ENCODE assay signal across 19 cellular contexts in genomic region chr1:175015243-175015642, GRCh38. TPM values are rescaled to one million over a fixed set of nuclear protein-coding genes. Genes with fewer than 3 reads are reported as not detected.
DNase-seq lines count a peak whose midpoint lies in the region; ATAC-seq, FAIRE-seq and TF ChIP-seq lines count a peak whose summit lies in the region.
"Had no signal": no experiment of that assay in that cellular context is flagged by ENCODE, and none has a peak within 500 bp of the region (broad histone marks: within the 10 kb centered on the region; RNA-seq: fewer than 3 reads in every experiment).

No MANE protein-coding gene starts in this region.

- CTCF ChIA-PET in naive thymus-derived CD4-positive, alpha-beta T cell (lab: Charles Lee), result interaction anchor here (0.8 kb wide), 1 partner anchor 16 kb away, joined by 3 read pairs; no protein-coding TSS in a partner anchor

- H3K4me1 Mint-ChIP-seq in astrocyte (ENCODE audit: low read depth, unreplicated experiment) (peaks cover 9% of the 10 kb centered on the region), type B pancreatic cell (ENCODE audit: unreplicated experiment) (no peaks in the 10 kb centered on the region)
- peaks cover 4 to 17% (median 10%) of the 10 kb centered on the region in 7 donors for H3K4me1 Mint-ChIP-seq in naive thymus-derived CD4-positive, alpha-beta T cell

- TF ChIP-seq CTCF in astrocyte (IDR thresholded peaks at IDR 0.05; ENCODE audit: insufficient read depth, low read depth, low read length) (no peak), type B pancreatic cell (conservative IDR thresholded peaks at IDR 0.05) (no peak), BE2C (IDR thresholded peaks at IDR 0.05; ENCODE audit: low read depth, low read length) (no peak)

- intact Hi-C loops in naive thymus-derived CD4-positive, alpha-beta T cell (cut with micrococcal nuclease), result no loop called here

- H3K36me3 Mint-ChIP-seq in astrocyte (ENCODE audit: low read depth, unreplicated experiment), result peaks cover 5% of the 10 kb centered on the region
- peaks cover 15 to 43% (median 25%) of the 10 kb centered on the region in 5 donors for H3K36me3 Mint-ChIP-seq in naive thymus-derived CD4-positive, alpha-beta T cell
- peaks cover 41% of the 10 kb centered on the region for H3K36me3 Mint-ChIP-seq in type B pancreatic cell

- no peak for TF ChIP-seq POLR2A in H54 (IDR thresholded peaks at IDR 0.05; ENCODE audit: low read depth, low read length)

- H3K36me3 ChIP-seq in GM23248 (ENCODE audit: low read depth) (peaks cover 42% of the 10 kb centered on the region), astrocyte (ENCODE audit: insufficient read depth, low read length) (peaks cover 41% of the 10 kb centered on the region), BE2C (peaks cover 78% of the 10 kb centered on the region)
- peaks cover 21 to 80% (median 37%) of the 10 kb centered on the region in 3 experiments for H3K36me3 ChIP-seq in naive thymus-derived CD4-positive, alpha-beta T cell (ENCODE audit: control insufficient read depth in 2 of 3, insufficient read depth in 3 of 3, low read length in 3 of 3)

- H3K9me3 ChIP-seq in GM23248 (ENCODE audit: low read depth), result no peaks in the 10 kb centered on the region
- no peaks in the 10 kb centered on the region for H3K9me3 ChIP-seq in astrocyte (ENCODE audit: insufficient read depth, low read depth, low read length)
- H3K9me3 ChIP-seq in naive thymus-derived CD4-positive, alpha-beta T cell (ENCODE audit: control insufficient read depth in 2 of 3, low read length in 3 of 3), result no peaks in the 10 kb centered on the region
- no peaks in the 10 kb centered on the region for H3K9me3 ChIP-seq in BE2C

- FAIRE-seq in astrocyte (lab: Jason Lieb, UNC) (no peak), H54 (lab: Jason Lieb, UNC) (no peak)
- FAIRE-seq: GM12892, kidney had no signal

- H3K79me2 ChIP-seq in GM23248 (ENCODE audit: insufficient read depth), result peaks cover 39% of the 10 kb centered on the region
- H3K79me2 ChIP-seq in astrocyte (ENCODE audit: insufficient read depth, low read length), result peaks cover 11% of the 10 kb centered on the region

- no peaks in the 10 kb centered on the region for H3K27me3 Mint-ChIP-seq in astrocyte (ENCODE audit: low read depth, unreplicated experiment)
- H3K27me3 Mint-ChIP-seq in naive thymus-derived CD4-positive, alpha-beta T cell, result no peaks in the 10 kb centered on the region
- no peaks in the 10 kb centered on the region for H3K27me3 Mint-ChIP-seq in type B pancreatic cell
- H3K27me3 Mint-ChIP-seq: activated B cell treated with CpG ODN at 0.5 μM for 24 hours had no signal

- H3K27me3 ChIP-seq in GM23248 (replicated peaks; ENCODE audit: insufficient read depth) (no peaks in the 10 kb centered on the region), astrocyte (ENCODE audit: insufficient read depth, low read length) (no peaks in the 10 kb centered on the region), BE2C (no peaks in the 10 kb centered on the region)
- no peaks in the 10 kb centered on the region for H3K27me3 ChIP-seq in naive thymus-derived CD4-positive, alpha-beta T cell (ENCODE audit: control insufficient read depth in 2 of 2, insufficient read depth in 2 of 2, low read length in 2 of 2)

- H3K27ac ChIP-seq in GM23248 (peak overlapping the region; percentile 59), astrocyte (ENCODE audit: low read depth, low read length) (peak overlapping the region; percentile 75)
- no peak overlapping the region for H3K27ac ChIP-seq in naive thymus-derived CD4-positive, alpha-beta T cell (ENCODE audit: low read depth, low read length)
- H3K27ac ChIP-seq: C4-2B had no signal

- H3K4me1 ChIP-seq in GM23248 (ENCODE audit: insufficient read depth), result peaks cover 22% of the 10 kb centered on the region
- H3K4me1 ChIP-seq in astrocyte (ENCODE audit: insufficient read depth, low read length), result peaks cover 19% of the 10 kb centered on the region
- no peaks in the 10 kb centered on the region for H3K4me1 ChIP-seq in naive thymus-derived CD4-positive, alpha-beta T cell (ENCODE audit: control insufficient read depth in 2 of 2, insufficient read depth in 2 of 2, low read length in 2 of 2)
- H3K4me1 ChIP-seq in BE2C, result no peaks in the 10 kb centered on the region

- in situ Hi-C loops in GM23248 (cut with MboI), result no loop called here

- H3K4me3 Mint-ChIP-seq in astrocyte (ENCODE audit: unreplicated experiment), result no peak overlapping the region
- H3K4me3 Mint-ChIP-seq in naive thymus-derived CD4-positive, alpha-beta T cell, result no peak overlapping the region
- no peak overlapping the region for H3K4me3 Mint-ChIP-seq in type B pancreatic cell
- H3K4me3 Mint-ChIP-seq: activated B cell treated with CpG ODN at 0.5 μM for 24 hours had no signal

- POLR2A ChIA-PET in naive thymus-derived CD4-positive, alpha-beta T cell (lab: Charles Lee), result interaction anchor here (1.1 to 2.9 kb wide), 2 partner anchors 11 to 15 kb away, joined by 3 to 13 read pairs; partner anchors contain the start of gene CACYBP

- H4K20me1 ChIP-seq in GM23248 (ENCODE audit: insufficient read depth) (no peaks in the 10 kb centered on the region), astrocyte (ENCODE audit: insufficient read depth, low read length) (no peaks in the 10 kb centered on the region)

- H3K4me3 ChIP-seq in GM23248 (peak overlapping the region; percentile 22; the same call in 1 of the 2 replicates), astrocyte (ENCODE audit: insufficient read depth, low read depth, low read length) (no peak overlapping the region), BE2C (ENCODE audit: low read depth, low read length) (no peak overlapping the region)
- H3K4me3 ChIP-seq in naive thymus-derived CD4-positive, alpha-beta T cell (ENCODE audit: low read length), result no peak overlapping the region

- H3K9ac ChIP-seq in GM23248 (peak overlapping the region; percentile 16; the same call in 1 of the 2 replicates), astrocyte (ENCODE audit: low read length) (peak overlapping the region; percentile 61)

- H3K4me2 ChIP-seq in GM23248 (ENCODE audit: unreplicated experiment) (peak overlapping the region; percentile 61), astrocyte (ENCODE audit: low read length) (peak overlapping the region; percentile 72)

- no peaks in the 10 kb centered on the region for H3K9me3 Mint-ChIP-seq in astrocyte (ENCODE audit: unreplicated experiment)
- H3K9me3 Mint-ChIP-seq in naive thymus-derived CD4-positive, alpha-beta T cell, result peaks cover 0 to 1% (median 0%) of the 10 kb centered on the region in 11 donors
- H3K9me3 Mint-ChIP-seq in type B pancreatic cell, result no peaks in the 10 kb centered on the region
- H3K9me3 Mint-ChIP-seq: activated B cell treated with CpG ODN at 0.5 μM for 24 hours had no signal

- DNase-seq in AG08395 (ENCODE audit: low spot score) (peak; percentile 49), GM23248 (peak; percentile 83), astrocyte (ENCODE audit: low read depth) (peak; percentile 87), type B pancreatic cell (ENCODE audit: extremely low spot score, unreplicated experiment) (no peak), BE2C (no peak), H54 (ENCODE audit: insufficient read length, low spot score) (no peak)
- no peak for DNase-seq in naive thymus-derived CD4-positive, alpha-beta T cell
- DNase-seq: activated B cell treated with CpG ODN at 0.5 μM for 24 hours; activated T-cell treated with anti-CD3 and anti-CD28 coated beads for 4 hours; DND-41; effector CD4-positive, alpha-beta T cell; kidney; NCI-H1694 treated with DMSO at 0.1 percent for 48 hours; NCI-H524; stimulated activated CD4-positive, alpha-beta T cell treated with anti-CD3 and anti-CD28 coated beads, Interleukin-12 subunit alpha, Interleukin-12 subunit beta, amount 100 ng/mL, for 4 hours had no signal

- H3F3A ChIP-seq in GM23248 (ENCODE audit: insufficient read depth), result peaks cover 48% of the 10 kb centered on the region

- ATAC-seq in naive thymus-derived CD4-positive, alpha-beta T cell, result no peak
- no peak for ATAC-seq in HG03442 (IDR thresholded peaks at IDR 0.05; ENCODE audit: unreplicated experiment)

- H2AFZ ChIP-seq in GM23248 (no peak overlapping the region), astrocyte (ENCODE audit: low read depth, low read length) (no peak overlapping the region)

- H3K27ac Mint-ChIP-seq in astrocyte (ENCODE audit: unreplicated experiment), result peak overlapping the region; percentile 14
- H3K27ac Mint-ChIP-seq in naive thymus-derived CD4-positive, alpha-beta T cell, result peak overlapping the region in 5 of 9 donors; percentile 4 to 81 (median 33)
- no peak overlapping the region for H3K27ac Mint-ChIP-seq in type B pancreatic cell
- H3K27ac Mint-ChIP-seq: activated B cell treated with CpG ODN at 0.5 μM for 24 hours had no signal

- no peaks in the 10 kb centered on the region for H3K9me2 ChIP-seq in GM23248 (ENCODE audit: insufficient read depth)

- 41 to 47% methylated on average over 4 of the region's 4 CpGs for WGBS in GM23248 (ENCODE audit: low coverage in 1 of 2, low lambda C conversion rate in 2 of 2, missing lambda C conversion rate in 2 of 2), 2 experiments

RNA-seq across cellular contexts. Expression of gene MRPS14, which starts 8.0 kb away (rescaled TPM):
- total RNA-seq in GM23248 (2014; rRNA removed; shearing (Covaris generic)), result 7.5 and 19.6 TPM in 2 replicates
- 62.7 and 63.7 TPM in 2 replicates for polyA plus RNA-seq in GM23248 (2016; fragmentation: Nextera tagmentation; extraction: Ambion mirVana)
- total RNA-seq in astrocyte, result 20.3 and 23.7 TPM in 2 replicates
- 10 to 100 TPM; 12.4 to 36.5 (median 31.5) TPM for total RNA-seq in naive thymus-derived CD4-positive, alpha-beta T cell
- polyA plus RNA-seq in naive thymus-derived CD4-positive, alpha-beta T cell, result 10 to 100 TPM; 53.6 to 67.6 TPM
- 32.0 and 35.7 TPM in 2 replicates for total RNA-seq in type B pancreatic cell (ENCODE audit: low replicate concordance)
- 65.0 TPM for polyA plus RNA-seq in BE2C (2012; ENCODE audit: insufficient read depth, insufficient read length, low read depth)

RNA-seq across cellular contexts. Expression of gene CACYBP, which starts 15.5 kb away (rescaled TPM):
- total RNA-seq in GM23248 (2014; rRNA removed; shearing (Covaris generic)), result 71.3 and 84.8 TPM in 2 replicates
- 165 and 195 TPM in 2 replicates for polyA plus RNA-seq in GM23248 (2016; fragmentation: Nextera tagmentation; extraction: Ambion mirVana)
- total RNA-seq in astrocyte, result 87.8 and 95.0 TPM in 2 replicates
- total RNA-seq in naive thymus-derived CD4-positive, alpha-beta T cell, result 100 to 1,000 TPM in 2 of 5 experiments, 10 to 100 TPM in 3; 70.8 to 190 (median 96.2) TPM
- polyA plus RNA-seq in naive thymus-derived CD4-positive, alpha-beta T cell, result 100 to 1,000 TPM; 164 to 192 TPM
- 117 and 124 TPM in 2 replicates for total RNA-seq in type B pancreatic cell (ENCODE audit: low replicate concordance)
- 98.7 TPM for polyA plus RNA-seq in BE2C (2012; ENCODE audit: insufficient read depth, insufficient read length, low read depth)

RNA-seq across cellular contexts. Expression of gene TNN, which starts 52.4 kb away (rescaled TPM):
- total RNA-seq in GM23248 (2014; rRNA removed; shearing (Covaris generic)), result not detected in 2 replicates
- not detected in 2 replicates for polyA plus RNA-seq in GM23248 (2016; fragmentation: Nextera tagmentation; extraction: Ambion mirVana)
- 0.16 and 0.29 TPM in 2 replicates for total RNA-seq in astrocyte
- not detected for total RNA-seq in naive thymus-derived CD4-positive, alpha-beta T cell
- not detected for polyA plus RNA-seq in naive thymus-derived CD4-positive, alpha-beta T cell
- total RNA-seq in type B pancreatic cell (ENCODE audit: low replicate concordance), result 0.57 and 5.0 TPM in 2 replicates
- polyA plus RNA-seq in BE2C (2012; ENCODE audit: insufficient read depth, insufficient read length, low read depth), result not detected
- total RNA-seq: activated B cell treated with CpG ODN at 0.5 μM for 24 hours, HT-29, kidney had no signal

Comparison
In these comparisons a context has a peak if more than half of its experiments do, and no peak if none do; other contexts are left out.
1. DNase-seq: peak in AG08395 (single experiment), GM23248 (single experiment) and astrocyte (single experiment); none in naive thymus-derived CD4-positive, alpha-beta T cell (0 of 9), type B pancreatic cell (single experiment), BE2C (single experiment) and H54 (single experiment).